ENCODE assay signal across 19 cellular contexts in the genomic region with DNA sequence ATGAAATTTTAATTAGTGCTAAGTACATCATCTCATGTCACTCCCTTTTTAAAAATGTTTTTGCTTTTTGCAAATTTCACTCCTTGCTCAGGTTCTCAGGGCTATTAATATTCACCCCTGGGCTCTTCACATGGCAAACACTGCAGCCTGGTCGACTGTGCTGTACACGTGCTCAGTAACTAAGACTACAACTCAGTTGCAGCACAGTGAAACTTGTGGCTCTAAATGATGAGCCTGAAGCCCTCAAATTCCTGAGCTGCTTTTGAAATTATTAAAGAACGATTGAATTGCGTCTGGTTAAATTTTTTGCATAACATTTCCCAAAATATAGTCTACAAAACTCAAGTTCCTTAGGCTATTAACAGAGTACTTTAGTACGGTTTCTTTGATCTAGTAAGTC.
DNase-seq lines count a peak whose midpoint lies in the region; ATAC-seq lines count a peak whose summit lies in the region.
"Had no signal": no experiment of that assay in that cellular context is flagged by ENCODE, and none has a peak within 500 bp of the region (broad histone marks: within the 10 kb centered on the region; RNA-seq: fewer than 3 reads in every experiment).

No MANE protein-coding gene starts in this region.

- H4K91ac ChIP-seq in trophoblast cell (ENCODE audit: low read depth, low read length), result no peak overlapping the region

- H2AFZ ChIP-seq in GM23248 (no peak overlapping the region), trophoblast cell (ENCODE audit: insufficient read depth, low read length, poor library complexity) (no peak overlapping the region)
- H2AFZ ChIP-seq: GM23338 had no signal

- WGBS in GM23248 (ENCODE audit: low coverage in 1 of 2, low lambda C conversion rate in 2 of 2, missing lambda C conversion rate in 2 of 2), 2 experiments, result 62 to 65% methylated on average over 5 of the region's 5 CpGs
- no CpG with 5 or more reads among the region's 5 CpGs for WGBS in trophoblast cell (ENCODE audit: extremely low coverage, insufficient coverage, insufficient read length)

- no peak overlapping the region for H3K4me2 ChIP-seq in GM23248 (ENCODE audit: unreplicated experiment)
- no peak overlapping the region for H3K4me2 ChIP-seq in trophoblast cell (ENCODE audit: low read length)
- H3K4me2 ChIP-seq: GM23338 had no signal

- H3F3A ChIP-seq in GM23248 (ENCODE audit: insufficient read depth), result no peaks in the 10 kb centered on the region

- H3K36me3 ChIP-seq in GM23248 (ENCODE audit: low read depth) (no peaks in the 10 kb centered on the region), trophoblast cell (ENCODE audit: control insufficient read depth in 1 of 2, insufficient read depth in 2 of 2, low read length in 2 of 2) (no peaks in the 10 kb centered on the region)

- DNase-seq in AG08395 (ENCODE audit: low spot score) (peak; percentile 52), GM23248 (peak; percentile 22), fibroblast of gingiva (ENCODE audit: low read depth) (peak; percentile 15), trophoblast cell (peak; percentile 37 to 77), GOT3 (lab: John Stamatoyannopoulos, UW) (no peak), NCI-H82 (lab: John Stamatoyannopoulos, UW) (no peak)
- DNase-seq: C1 segment of cervical spinal cord; CD8-positive, alpha-beta memory T cell; DMS79; KBM-7; MV-4-11; NCI-H1694 treated with DMSO at 0.1 percent for 48 hours; NK-92 treated with Interleukin-12 subunit alpha and Interleukin-12 subunit beta, amount 100 ng/mL, for 24 hours; SHP77 had no signal

- no peak overlapping the region for H3K14ac ChIP-seq in trophoblast cell (ENCODE audit: low read length)

- no peaks in the 10 kb centered on the region for H3K9me2 ChIP-seq in GM23248 (ENCODE audit: insufficient read depth)

- H3K4me1 ChIP-seq in GM23248 (ENCODE audit: insufficient read depth), result no peaks in the 10 kb centered on the region
- peaks cover 0 to 3% of the 10 kb centered on the region in 2 experiments for H3K4me1 ChIP-seq in trophoblast cell (ENCODE audit: control insufficient read depth in 1 of 2, insufficient read depth in 2 of 2, low read length in 2 of 2)

- no peaks in the 10 kb centered on the region for H3K79me1 ChIP-seq in trophoblast cell (ENCODE audit: low read length)

- H3K9me3 ChIP-seq in GM23248 (ENCODE audit: low read depth) (no peaks in the 10 kb centered on the region), trophoblast cell (ENCODE audit: insufficient read depth, low read depth, low read length) (no peaks in the 10 kb centered on the region)

- no peak overlapping the region for H2AK5ac ChIP-seq in trophoblast cell (ENCODE audit: low read length)

- H2BK120ac ChIP-seq in trophoblast cell (ENCODE audit: insufficient read depth, low read length, poor library complexity), result no peak overlapping the region

- H3K27me3 ChIP-seq in GM23248 (replicated peaks; ENCODE audit: insufficient read depth), result no peaks in the 10 kb centered on the region
- no peaks in the 10 kb centered on the region for H3K27me3 ChIP-seq in trophoblast cell (ENCODE audit: insufficient read depth, low read length)

- H3K4me3 ChIP-seq in GM23248, result no peak overlapping the region
- H3K4me3 ChIP-seq in trophoblast cell (ENCODE audit: low read depth, low read length), result no peak overlapping the region
- H3K4me3 ChIP-seq: GM23338, SK-N-MC had no signal

- H3K27ac ChIP-seq in GM23248 (no peak overlapping the region), trophoblast cell (ENCODE audit: low read depth, low read length) (no peak overlapping the region)
- H3K27ac ChIP-seq: SK-N-MC had no signal

- no peak overlapping the region for H3K18ac ChIP-seq in trophoblast cell (ENCODE audit: low read length)

- in situ Hi-C loops in GM23248 (cut with MboI), result no loop called here

- ATAC-seq in HG03135 (IDR thresholded peaks at IDR 0.05; ENCODE audit: unreplicated experiment) (no peak), GM21576 (IDR thresholded peaks at IDR 0.05; ENCODE audit: unreplicated experiment) (no peak)
- ATAC-seq: GM23338, HCT116 had no signal

- no peaks in the 10 kb centered on the region for H4K20me1 ChIP-seq in GM23248 (ENCODE audit: insufficient read depth)

- H3K9ac ChIP-seq in GM23248 (no peak overlapping the region), trophoblast cell (ENCODE audit: low read length) (no peak overlapping the region)

- no peak overlapping the region for H3K4ac ChIP-seq in trophoblast cell (ENCODE audit: low read depth, low read length)

- no peak overlapping the region for H2BK12ac ChIP-seq in trophoblast cell (ENCODE audit: low read length)

- no peak overlapping the region for H4K12ac ChIP-seq in trophoblast cell (ENCODE audit: low read depth, low read length)

- no peak overlapping the region for H4K8ac ChIP-seq in trophoblast cell (ENCODE audit: low read depth, low read length)

- no peak overlapping the region for H2BK5ac ChIP-seq in trophoblast cell (ENCODE audit: low read depth, low read length, poor library complexity)

- H3K23ac ChIP-seq in trophoblast cell (ENCODE audit: low read length), result no peak overlapping the region

- H3K79me2 ChIP-seq in GM23248 (ENCODE audit: insufficient read depth), result no peaks in the 10 kb centered on the region
- no peaks in the 10 kb centered on the region for H3K79me2 ChIP-seq in trophoblast cell (ENCODE audit: control insufficient read depth, insufficient read depth, low read length, poor library complexity)

Comparison
In these comparisons a context has a peak if more than half of its experiments do, and no peak if none do; other contexts are left out.
1. DNase-seq: peak in AG08395 (single experiment), GM23248 (single experiment), fibroblast of gingiva (single experiment) and trophoblast cell (2 of 2); none in GOT3 (single experiment) and NCI-H82 (single experiment).